Comparison of ENCODE assay signal across 13 cellular contexts in genomic region chr14:31228533-31228932, GRCh38. TPM values are rescaled to one million over a fixed set of nuclear protein-coding genes. Genes with fewer than 3 reads are reported as not detected.
DNase-seq lines count a peak whose midpoint lies in the region; ATAC-seq, FAIRE-seq and TF ChIP-seq lines count a peak whose summit lies in the region.
"Had no signal": no experiment of that assay in that cellular context is flagged by ENCODE, and none has a peak within 500 bp of the region (broad histone marks: within the 10 kb centered on the region; RNA-seq: fewer than 3 reads in every experiment).

No MANE protein-coding gene starts in this region.

- H2BK12ac ChIP-seq in mesenchymal stem cell (ENCODE audit: low read length in 2 of 2): no peak overlapping the region

- H3K27me3 ChIP-seq in mesenchymal stem cell (ENCODE audit: control insufficient read depth in 1 of 2, insufficient read depth in 1 of 2, low read length in 2 of 2): no peaks in the 10 kb centered on the region

- FAIRE-seq in A549 (lab: Jason Lieb, UNC): no peak

- H2AFZ ChIP-seq in mesenchymal stem cell (ENCODE audit: low read depth, low read length): no peak overlapping the region

- H4K91ac ChIP-seq in mesenchymal stem cell (ENCODE audit: low read length): no peak overlapping the region

- H3K79me1 ChIP-seq in mesenchymal stem cell (replicated peaks; ENCODE audit: low read length, poor library complexity, severe bottlenecking): no peaks in the 10 kb centered on the region

- no peaks in the 10 kb centered on the region for H3K9me3 ChIP-seq in A549
- H3K9me3 ChIP-seq in mesenchymal stem cell (ENCODE audit: control insufficient read depth, low read length): no peaks in the 10 kb centered on the region

- no peak overlapping the region for H2BK120ac ChIP-seq in mesenchymal stem cell (ENCODE audit: low read depth, low read length)

- no peak overlapping the region for H3K14ac ChIP-seq in mesenchymal stem cell (ENCODE audit: low read length in 2 of 2)

- CTCF ChIA-PET in A549 (lab: Yijun Ruan, JAX): interaction anchor here (0.6 to 5.2 kb wide), 2 partner anchors 22 to 513 kb away, joined by 3 to 30 read pairs; partner anchors contain the start of gene HECTD1

- TF ChIP-seq CTCF in A549 (IDR thresholded peaks at IDR 0.05) (no peak), NB4 (IDR thresholded peaks at IDR 0.05; ENCODE audit: low read depth, low read length) (no peak)

- H3K4ac ChIP-seq in mesenchymal stem cell (ENCODE audit: low read depth in 1 of 2, low read length in 2 of 2): no peak overlapping the region

- H3K4me3 Mint-ChIP-seq in naive thymus-derived CD8-positive, alpha-beta T cell: no peak overlapping the region
- H3K4me3 Mint-ChIP-seq: activated naive CD8-positive, alpha-beta T cell treated with anti-CD3 and anti-CD28 coated beads, Interleukin-2, amount 50 U/mL, for 24 hours had no signal

- H2BK5ac ChIP-seq in mesenchymal stem cell (ENCODE audit: low read depth, low read length, poor library complexity, severe bottlenecking): no peak overlapping the region

- peak overlapping the region; percentile 74 for H3K9ac ChIP-seq in mesenchymal stem cell (ENCODE audit: low read length)

- H3K4me2 ChIP-seq in A549: peak overlapping the region; percentile 73
- no peak overlapping the region for H3K4me2 ChIP-seq in mesenchymal stem cell (ENCODE audit: low read length, poor library complexity, severe bottlenecking)

- POLR2A ChIA-PET in A549 (lab: Yijun Ruan, JAX): interaction anchor here (3.8 kb wide), 1 partner anchor 20 kb away, joined by 51 read pairs; the partner anchor contains the start of gene HECTD1
- POLR2A ChIA-PET in naive thymus-derived CD8-positive, alpha-beta T cell (lab: Charles Lee): no interaction called here

- peaks cover 0 to 3% (median 0%) of the 10 kb centered on the region in 3 donors for H3K36me3 Mint-ChIP-seq in naive thymus-derived CD8-positive, alpha-beta T cell

- H3K36me3 ChIP-seq in mesenchymal stem cell (ENCODE audit: control insufficient read depth in 1 of 2, insufficient read depth in 2 of 2, low read depth in 1 of 2, low read length in 2 of 2): no peaks in the 10 kb centered on the region

- H3K9me3 Mint-ChIP-seq in naive thymus-derived CD8-positive, alpha-beta T cell: peaks cover 0 to 11% (median 0%) of the 10 kb centered on the region in 9 donors
- H3K9me3 Mint-ChIP-seq: activated naive CD8-positive, alpha-beta T cell treated with anti-CD3 and anti-CD28 coated beads, Interleukin-2, amount 50 U/mL, for 24 hours had no signal

- peak overlapping the region; percentile 74 to 84 for H3K27ac ChIP-seq in A549
- H3K27ac ChIP-seq in mesenchymal stem cell (ENCODE audit: low read length, poor library complexity, severe bottlenecking): no peak overlapping the region

- no peak overlapping the region for H2AK5ac ChIP-seq in mesenchymal stem cell (ENCODE audit: low read length, severe bottlenecking)

- peaks cover 0 to 3% (median 0%) of the 10 kb centered on the region in 5 donors for H3K27me3 Mint-ChIP-seq in naive thymus-derived CD8-positive, alpha-beta T cell
- H3K27me3 Mint-ChIP-seq: activated naive CD8-positive, alpha-beta T cell treated with anti-CD3 and anti-CD28 coated beads, Interleukin-2, amount 50 U/mL, for 24 hours had no signal

- no peak overlapping the region for H3K18ac ChIP-seq in mesenchymal stem cell (ENCODE audit: low read depth in 1 of 2, low read length in 2 of 2)

- H3K4me1 Mint-ChIP-seq in naive thymus-derived CD8-positive, alpha-beta T cell: peaks cover 0 to 7% (median 1%) of the 10 kb centered on the region in 4 donors
- H3K4me1 Mint-ChIP-seq: activated naive CD8-positive, alpha-beta T cell treated with anti-CD3 and anti-CD28 coated beads, Interleukin-2, amount 50 U/mL, for 24 hours had no signal

- H3K27ac Mint-ChIP-seq in naive thymus-derived CD8-positive, alpha-beta T cell: no peak overlapping the region
- H3K27ac Mint-ChIP-seq: activated naive CD8-positive, alpha-beta T cell treated with anti-CD3 and anti-CD28 coated beads, Interleukin-2, amount 50 U/mL, for 24 hours had no signal

- H3K4me3 ChIP-seq in A549 (no peak overlapping the region), NB4 (ENCODE audit: low read depth, low read length) (no peak overlapping the region), mesenchymal stem cell (ENCODE audit: insufficient read depth in 1 of 2, low read depth in 1 of 2, low read length in 2 of 2) (no peak overlapping the region)

- H3K23ac ChIP-seq in mesenchymal stem cell (ENCODE audit: low read length in 2 of 2): no peak overlapping the region

- TF ChIP-seq RAD21 in A549 (conservative IDR thresholded peaks at IDR 0.05 in 1 of 2, IDR thresholded peaks at IDR 0.05 in 1 of 2): no peak

- peaks cover 39% of the 10 kb centered on the region for H3K4me1 ChIP-seq in A549
- no peaks in the 10 kb centered on the region for H3K4me1 ChIP-seq in mesenchymal stem cell (ENCODE audit: control insufficient read depth, insufficient read depth, low read depth, low read length)

- H2BK15ac ChIP-seq in mesenchymal stem cell (ENCODE audit: low read depth, poor library complexity, severe bottlenecking): no peak overlapping the region

- no peak overlapping the region for H4K8ac ChIP-seq in mesenchymal stem cell (ENCODE audit: low read length)

- no peak for ATAC-seq in A549
- ATAC-seq in esophagus mucosa: peak; percentile 45
- no peak for ATAC-seq in naive thymus-derived CD8-positive, alpha-beta T cell
- no peak for ATAC-seq in HG03442 (IDR thresholded peaks at IDR 0.05; ENCODE audit: unreplicated experiment)
- ATAC-seq: activated naive CD8-positive, alpha-beta T cell treated with anti-CD3 and anti-CD28 coated beads, Interleukin-2, amount 50 U/mL, for 24 hours had no signal

- TF ChIP-seq POLR2A in A549 (IDR thresholded peaks at IDR 0.05; ENCODE audit: low read length): no peak
- no peak for TF ChIP-seq POLR2A in NB4 (IDR thresholded peaks at IDR 0.05; ENCODE audit: extremely low read depth, insufficient read length)

- no peak for DNase-seq in A549 (ENCODE audit: low read depth in 1 of 2, low spot score in 1 of 2)
- peak; percentile 34 for DNase-seq in NB4 (ENCODE audit: low read depth)
- DNase-seq in mesenchymal stem cell: no peak
- DNase-seq in AG08396 (ENCODE audit: low spot score): no peak
- DNase-seq in naive thymus-derived CD8-positive, alpha-beta T cell: no peak
- DNase-seq in anterior cingulate cortex (lab: John Stamatoyannopoulos, UW): no peak
- DNase-seq: activated naive CD8-positive, alpha-beta T cell treated with anti-CD3 and anti-CD28 coated beads, Interleukin-2, amount 50 U/mL, for 24 hours; activated T-cell treated with anti-CD3 and anti-CD28 coated beads for 4 hours; dermis blood vessel endothelial cell; DMS 273 treated with DMSO at 0.1 percent for 48 hours; left ventricle myocardium superior had no signal

- TF ChIP-seq EP300 in A549 (IDR thresholded peaks at IDR 0.05): no peak

TF ChIP-seq in A549, 52 proteins besides CTCF, POLR2A, EP300 and RAD21:
- TF ChIP-seq HMGXB4 (CRISPR knock-in tag; IDR thresholded peaks at IDR 0.05; ENCODE audit: borderline replicate concordance): no peak
- peak; percentile 47 to 73; a peak in 2 of 4 replicates for TF ChIP-seq CEBPB (IDR thresholded peaks at IDR 0.05)
- no peak for TF ChIP-seq RFX5 (IDR thresholded peaks at IDR 0.05)
- no peak for TF ChIP-seq USF2 (IDR thresholded peaks at IDR 0.05)
- no peak for TF ChIP-seq CBX8 (IDR thresholded peaks at IDR 0.05)
- no peak for TF ChIP-seq JUN (IDR thresholded peaks at IDR 0.05)
- no peak for TF ChIP-seq NR3C1 (IDR thresholded peaks at IDR 0.05)
- no peak for TF ChIP-seq NFE2L2 (conservative IDR thresholded peaks at IDR 0.05; ENCODE audit: low read length)
TF ChIP-seq in A549: peak in this region for 1.

RNA-seq across cellular contexts. Expression of gene HECTD1, which starts 20.9 kb away (rescaled TPM):
- polyA plus RNA-seq in A549 (2011; rRNA removed): 149 and 154 TPM in 2 replicates
- polyA plus RNA-seq in A549 (2012; cell fraction: cytosol; rRNA removed): 29.0 and 29.7 TPM in 2 replicates
- 42.1 and 64.3 TPM in 2 replicates for polyA plus RNA-seq in A549 (2012; cell fraction: nucleus; rRNA removed)
- polyA plus RNA-seq in A549 (2017; fragmentation: RNase III; extraction: RNeasy Plus Mini Kit Qiagen cat#74134 plus additional on column Dnase treatment): 58.8 to 60.9 TPM (median 60.7 TPM) in 3 replicates
- polyA minus RNA-seq in A549 (2011; rRNA and poly(A)+ RNA removed): 319 and 375 TPM in 2 replicates
- total RNA-seq in esophagus mucosa: 174 TPM
- polyA plus RNA-seq in mesenchymal stem cell (2013, experiment 1 of 2): 44.7 TPM
- polyA plus RNA-seq in mesenchymal stem cell (2013, experiment 2 of 2): 42.1 TPM
- 100 to 1,000 TPM; 160 to 166 TPM for total RNA-seq in naive thymus-derived CD8-positive, alpha-beta T cell
- polyA plus RNA-seq in naive thymus-derived CD8-positive, alpha-beta T cell: 10 to 100 TPM; 20.1 to 30.8 (median 25.9) TPM
